10 cellular contexts compared by ENCODE assay signal in the genomic region with DNA sequence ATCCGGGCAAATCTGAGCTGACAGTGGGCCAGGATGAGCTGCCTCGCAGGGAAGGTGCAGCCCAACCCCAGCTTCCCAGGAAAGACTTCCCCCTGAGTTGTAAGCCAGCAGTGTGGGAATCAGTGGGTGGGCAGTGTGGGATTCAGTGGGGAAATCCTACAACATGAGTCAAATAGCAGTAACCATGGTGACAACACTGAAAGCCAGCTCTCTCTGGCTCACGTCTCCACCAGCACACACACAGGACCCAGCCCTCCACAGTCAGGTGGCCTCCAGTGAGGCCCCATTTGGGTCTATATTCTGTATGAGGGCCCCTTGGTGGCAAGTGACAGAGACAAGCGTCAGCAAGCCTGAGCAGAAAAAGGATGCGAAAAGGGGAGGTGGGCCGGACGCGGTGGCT. TPM values are rescaled to one million over a fixed set of nuclear protein-coding genes. Genes with fewer than 3 reads are reported as not detected.
DNase-seq lines count a peak whose midpoint lies in the region; ATAC-seq, FAIRE-seq and TF ChIP-seq lines count a peak whose summit lies in the region.
"Had no signal": no experiment of that assay in that cellular context is flagged by ENCODE, and none has a peak within 500 bp of the region (broad histone marks: within the 10 kb centered on the region; RNA-seq: fewer than 3 reads in every experiment).

No MANE protein-coding gene starts in this region.

- H3K9ac ChIP-seq in K562 (ENCODE audit: insufficient read depth in 1 of 2, low read depth in 2 of 2, low read length in 2 of 2), result no peak overlapping the region
- H3K9ac ChIP-seq in keratinocyte (ENCODE audit: control insufficient read depth, extremely low read depth, insufficient read depth, low read length), result peak overlapping the region; percentile 6

- no peak for TF ChIP-seq CTCF in K562 (IDR thresholded peaks at IDR 0.05 in 2 of 3, conservative IDR thresholded peaks at IDR 0.05 in 1 of 3; ENCODE audit: insufficient read depth in 2 of 3, low read depth in 1 of 3, low read length in 3 of 3)
- no peak for TF ChIP-seq CTCF in keratinocyte (optimal IDR thresholded peaks at IDR 0.05 in 1 of 3, IDR thresholded peaks at IDR 0.05 in 1 of 3, conservative IDR thresholded peaks at IDR 0.05 in 1 of 3; ENCODE audit: extremely low read depth in 1 of 3, insufficient read depth in 2 of 3, low read length in 3 of 3)

- H2AFZ ChIP-seq in K562 (ENCODE audit: low read depth, low read length), result no peak overlapping the region
- H2AFZ ChIP-seq in keratinocyte (ENCODE audit: control insufficient read depth, low read length), result no peak overlapping the region

- FAIRE-seq in K562 (lab: Jason Lieb, UNC), result no peak
- no peak for FAIRE-seq in keratinocyte (lab: Jason Lieb, UNC)
- FAIRE-seq: A204.1 had no signal

- no peak for TF ChIP-seq POLR2A in K562 (conservative IDR thresholded peaks at IDR 0.05)

- H3K4me1 ChIP-seq in K562 (replicated peaks in 1 of 2; ENCODE audit: control insufficient read depth in 2 of 2, insufficient read depth in 2 of 2, low read length in 2 of 2) (peaks cover 9 to 17% of the 10 kb centered on the region in 2 experiments; a peak in 4 of 5 replicates), keratinocyte (ENCODE audit: control insufficient read depth, extremely low read depth, insufficient read depth, low read length) (peaks cover 36% of the 10 kb centered on the region), thymus (ENCODE audit: control insufficient read depth, insufficient read depth, low read length) (no peaks in the 10 kb centered on the region)

- peak; percentile 13 for DNase-seq in DMS 273 (lab: John Stamatoyannopoulos, UW; ENCODE audit: unreplicated experiment)
- no peak for DNase-seq in DMS 273 treated with DMSO at 0.1 percent for 48 hours (lab: John Stamatoyannopoulos, UW)
- DNase-seq in K562 (ENCODE audit: extremely low read depth in 1 of 4, low spot score in 3 of 4), result no peak
- DNase-seq in keratinocyte (ENCODE audit: low read depth, low spot score), result no peak
- DNase-seq in RKO (ENCODE audit: low spot score), result no peak
- no peak for DNase-seq in NCI-H2171 (lab: John Stamatoyannopoulos, UW)
- no peak for DNase-seq in midbrain (lab: John Stamatoyannopoulos, UW)
- DNase-seq: activated T-cell treated with anti-CD3 and anti-CD28 coated beads, Interleukin-2, amount 50 U/mL, for 4 hours had no signal

- in situ Hi-C loops in K562 (cut with MboI), result no loop called here

- CTCF ChIA-PET in K562 (lab: Yijun Ruan, JAX; ENCODE audit: low intra/inter-chr PET ratio), result no interaction called here

- H4K20me1 ChIP-seq in K562 (replicated peaks; ENCODE audit: control insufficient read depth, insufficient read depth, low read length), result no peaks in the 10 kb centered on the region
- no peaks in the 10 kb centered on the region for H4K20me1 ChIP-seq in keratinocyte (ENCODE audit: control insufficient read depth, extremely low read depth, insufficient read depth, low read length)

- POLR2A ChIA-PET in K562 (lab: Yijun Ruan, JAX), result no interaction called here

- no peaks in the 10 kb centered on the region for H3K9me3 ChIP-seq in K562 (replicated peaks; ENCODE audit: control insufficient read depth, insufficient read depth, low read depth, low read length)
- no peaks in the 10 kb centered on the region for H3K9me3 ChIP-seq in keratinocyte (ENCODE audit: control insufficient read depth, low read depth, low read length)
- H3K9me3 ChIP-seq in thymus (ENCODE audit: control insufficient read depth), result no peaks in the 10 kb centered on the region

- H3K27ac ChIP-seq in K562 (ENCODE audit: extremely low read depth, low read depth, low read length) (no peak overlapping the region), keratinocyte (ENCODE audit: control insufficient read depth, insufficient read depth, low read length) (no peak overlapping the region), thymus (ENCODE audit: low read depth) (peak overlapping the region; percentile 52)

- H3K36me3 ChIP-seq in K562 (ENCODE audit: control insufficient read depth, insufficient read depth, low read length), result no peaks in the 10 kb centered on the region
- H3K36me3 ChIP-seq in keratinocyte (ENCODE audit: control insufficient read depth in 2 of 2, extremely low read depth in 1 of 2, insufficient read depth in 2 of 2, low read length in 2 of 2), result no peaks in the 10 kb centered on the region
- H3K36me3 ChIP-seq in thymus (ENCODE audit: control insufficient read depth, insufficient read depth), result no peaks in the 10 kb centered on the region

- H3K4me2 ChIP-seq in K562 (ENCODE audit: insufficient read depth, low read length), result no peak overlapping the region
- peak overlapping the region; percentile 12 for H3K4me2 ChIP-seq in keratinocyte (ENCODE audit: control insufficient read depth, extremely low read depth, insufficient read depth, low read depth, low read length)

- no peak for TF ChIP-seq RAD21 in K562 (CRISPR knock-in tag; conservative IDR thresholded peaks at IDR 0.05 in 1 of 2, IDR thresholded peaks at IDR 0.05 in 1 of 2)

- no peak for ATAC-seq in K562
- ATAC-seq: activated T-cell treated with anti-CD3 and anti-CD28 coated beads, Interleukin-2, amount 50 U/mL, for 4 hours had no signal

- WGBS in K562 (ENCODE audit: insufficient coverage, low coverage, missing lambda C conversion rate), result 76% methylated on average over 4 of the region's 8 CpGs
- WGBS in thymus, result 89% methylated on average over 8 of the region's 8 CpGs

- H3K4me3 ChIP-seq in K562 (no peak overlapping the region), keratinocyte (ENCODE audit: control insufficient read depth in 2 of 3, extremely low read depth in 1 of 3, insufficient read depth in 2 of 3, low read depth in 1 of 3, low read length in 3 of 3) (no peak overlapping the region), thymus (ENCODE audit: low read length) (no peak overlapping the region)

- dilution Hi-C loops in keratinocyte (cut with MboI; ENCODE audit: extremely low pct_ligation_motif_present, low sequenced_read_pairs), result no loop called here

- no peaks in the 10 kb centered on the region for H3K9me1 ChIP-seq in K562 (ENCODE audit: control insufficient read depth, insufficient read depth, low read length)
- H3K9me1 ChIP-seq in keratinocyte (ENCODE audit: control insufficient read depth, extremely low read depth, insufficient read depth, low read length), result no peaks in the 10 kb centered on the region

- no TSS peak for BruUV-seq in K562 (replicated peaks; lab: Mats Ljungman, UMichigan)

- TF ChIP-seq EP300 in K562 (IDR thresholded peaks at IDR 0.05; ENCODE audit: low read length), result no peak

- no peaks in the 10 kb centered on the region for H3K27me3 ChIP-seq in K562 (ENCODE audit: control insufficient read depth in 2 of 2, insufficient read depth in 2 of 2, low read length in 2 of 2)
- H3K27me3 ChIP-seq in keratinocyte (ENCODE audit: control insufficient read depth, extremely low read depth, insufficient read depth, low read length), result no peaks in the 10 kb centered on the region
- peaks cover 7% of the 10 kb centered on the region for H3K27me3 ChIP-seq in thymus (ENCODE audit: control insufficient read depth, insufficient read depth)

- H3K79me2 ChIP-seq in K562 (ENCODE audit: control insufficient read depth, insufficient read depth, low read length), result no peaks in the 10 kb centered on the region
- H3K79me2 ChIP-seq in keratinocyte (ENCODE audit: control insufficient read depth, insufficient read depth, low read length), result no peaks in the 10 kb centered on the region

- intact Hi-C loops in K562 (cut with micrococcal nuclease), result no loop called here

TF ChIP-seq in K562, 482 proteins besides CTCF, POLR2A, EP300 and RAD21:
- TF ChIP-seq ZNF253 (CRISPR knock-in tag; conservative IDR thresholded peaks at IDR 0.05) (no peak), RFX1 (IDR thresholded peaks at IDR 0.05) (peak; percentile 73)

RNA-seq across cellular contexts. Expression of a gene that starts 6.0 kb away (rescaled TPM):
- 0.56 and 1.9 TPM in 2 replicates for total RNA-seq in K562 (2011; cell fraction: chromatin; rRNA removed; ENCODE audit: low replicate concordance)
- 0.67 and 1.1 TPM in 2 replicates for total RNA-seq in K562 (2011; cell fraction: nucleolus; rRNA removed)
- total RNA-seq in K562 (2011; cell fraction: nucleoplasm; rRNA removed), result 0.44 and 1.3 TPM in 2 replicates
- total RNA-seq in K562 (2014; rRNA removed) (1.9 and 5.2 TPM in 2 replicates), K562 (2014; rRNA removed; fragmentation: Illumina TruSeq; extraction: Trizol) (0.73 and 0.89 TPM in 2 replicates), K562 (2015; rRNA removed; fragmentation: Illumina TruSeq; extraction: Trizol) (1.4 and 1.8 TPM in 2 replicates), K562 (2021) (1.4 and 1.6 TPM in 2 replicates)
- polyA plus RNA-seq in K562 (2011; rRNA removed) (1.4 and 1.5 TPM in 2 replicates), K562 (2014; fragmentation: Illumina TruSeq; extraction: Trizol) (0.76 and 1.1 TPM in 2 replicates), K562 (2014; fragmentation: Nextera tagmentation; extraction: Ambion mirVana) (under 1 TPM; 0.04 to 0.31 TPM), K562 (2014; rRNA removed) (0.99 and 2.7 TPM in 2 replicates), keratinocyte (134 to 202 TPM (median 193 TPM) in 3 replicates), thymus (301 TPM)
- polyA plus RNA-seq in K562 (2011; cell fraction: cytosol; rRNA removed), result 1.2 and 2.0 TPM in 2 replicates
- 0.48 and 2.0 TPM in 2 replicates for polyA plus RNA-seq in K562 (2011; cell fraction: nucleus; rRNA removed)
- 1.8 and 3.4 TPM in 2 replicates for polyA plus RNA-seq in K562 (2012)
- polyA minus RNA-seq in K562 (2011; rRNA and poly(A)+ RNA removed), result 0.36 and 1.3 TPM in 2 replicates
- polyA minus RNA-seq in K562 (2011; cell fraction: cytosol; rRNA and poly(A)+ RNA removed), result not detected in 2 replicates
- polyA minus RNA-seq in K562 (2011; cell fraction: nucleus; rRNA and poly(A)+ RNA removed), result 0.44 and 0.94 TPM in 2 replicates
- polyA plus RNA-seq in keratinocyte (2011; ENCODE audit: low read depth), result 67.5 TPM
- polyA plus RNA-seq in keratinocyte (2011; cell fraction: cytosol; rRNA removed), result 201 and 210 TPM in 2 replicates
- 92.3 and 104 TPM in 2 replicates for polyA plus RNA-seq in keratinocyte (2011; cell fraction: nucleus; rRNA removed)
- polyA plus RNA-seq in keratinocyte (2012; ENCODE audit: low replicate concordance), result 168 and 322 TPM in 2 replicates
- 64.6 to 96.7 TPM (median 72.3 TPM) in 3 replicates for polyA minus RNA-seq in keratinocyte
- polyA minus RNA-seq in keratinocyte (2011; cell fraction: cytosol; rRNA and poly(A)+ RNA removed), result 138 TPM
- 52.1 and 53.9 TPM in 2 replicates for polyA minus RNA-seq in keratinocyte (2011; cell fraction: nucleus; rRNA and poly(A)+ RNA removed)

Comparison
In these comparisons a context has a peak if more than half of its experiments do, and no peak if none do; other contexts are left out.
1. RNA of a gene that starts 6.0 kb away (polyA plus RNA-seq): 301 TPM in thymus (single experiment) and 67.5 to 322 TPM in keratinocyte; 0.04 to 3.4 TPM in K562; every median in the first group is over 10 times any median in the second.